14 cellular contexts compared by ENCODE assay signal in genomic region chr4:20289782-20290181, GRCh38. TPM values are rescaled to one million over a fixed set of nuclear protein-coding genes. Genes with fewer than 3 reads are reported as not detected.
DNase-seq lines count a peak whose midpoint lies in the region; TF ChIP-seq lines count a peak whose summit lies in the region.
"Had no signal": no experiment of that assay in that cellular context is flagged by ENCODE, and none has a peak within 500 bp of the region (broad histone marks: within the 10 kb centered on the region; RNA-seq: fewer than 3 reads in every experiment).

No MANE protein-coding gene starts in this region.

- no peaks in the 10 kb centered on the region for H3K27me3 Mint-ChIP-seq in MCF 10A (ENCODE audit: insufficient read depth, unreplicated experiment)
- H3K27me3 Mint-ChIP-seq: CD8-positive, alpha-beta memory T cell had no signal

- no peaks in the 10 kb centered on the region for H3K79me1 ChIP-seq in mesenchymal stem cell (replicated peaks; ENCODE audit: low read length, poor library complexity, severe bottlenecking)

- no peak overlapping the region for H2BK5ac ChIP-seq in mesenchymal stem cell (ENCODE audit: low read depth, low read length, poor library complexity, severe bottlenecking)

- no peak overlapping the region for H3K4me3 ChIP-seq in mammary epithelial cell (replicated peaks in 1 of 3; ENCODE audit: insufficient read depth in 1 of 3, low read depth in 2 of 3, low read length in 3 of 3)
- H3K4me3 ChIP-seq in esophagus squamous epithelium = no peak overlapping the region
- H3K4me3 ChIP-seq in mesenchymal stem cell (ENCODE audit: insufficient read depth in 1 of 2, low read depth in 1 of 2, low read length in 2 of 2) = no peak overlapping the region
- H3K4me3 ChIP-seq in colonic mucosa = no peak overlapping the region
- H3K4me3 ChIP-seq: BLaER1 had no signal

- peaks cover 7% of the 10 kb centered on the region for H3K4me1 Mint-ChIP-seq in MCF 10A (ENCODE audit: insufficient read depth, unreplicated experiment)
- H3K4me1 Mint-ChIP-seq: CD8-positive, alpha-beta memory T cell had no signal

- intact Hi-C loops in mammary epithelial cell (cut with micrococcal nuclease) (no loop called here), MCF 10A (cut with micrococcal nuclease) (no loop called here), esophagus squamous epithelium (cut with DNase I) (no loop called here), colonic mucosa (cut with DNase I) (no loop called here)

- no peaks in the 10 kb centered on the region for H3K79me2 ChIP-seq in mammary epithelial cell (ENCODE audit: insufficient read depth, low read length)

- no peaks in the 10 kb centered on the region for H4K20me1 ChIP-seq in mammary epithelial cell (ENCODE audit: insufficient read depth, low read length)
- H4K20me1 ChIP-seq: BLaER1 had no signal

- BruUV-seq in mammary epithelial cell (replicated peaks; lab: Mats Ljungman, UMichigan) (no TSS peak), MCF 10A (replicated peaks; lab: Mats Ljungman, UMichigan) (no TSS peak)

- no peaks in the 10 kb centered on the region for H3K9me3 Mint-ChIP-seq in MCF 10A (ENCODE audit: unreplicated experiment)

- H3K9me3 ChIP-seq in mammary epithelial cell (replicated peaks; ENCODE audit: insufficient read depth, low read length) (no peaks in the 10 kb centered on the region), esophagus squamous epithelium (no peaks in the 10 kb centered on the region), mesenchymal stem cell (ENCODE audit: control insufficient read depth, low read length) (no peaks in the 10 kb centered on the region), colonic mucosa (no peaks in the 10 kb centered on the region)
- H3K9me3 ChIP-seq: BLaER1, Caco-2 had no signal

- no peak overlapping the region for H2BK15ac ChIP-seq in mesenchymal stem cell (ENCODE audit: low read depth, poor library complexity, severe bottlenecking)

- no peak overlapping the region for H3K18ac ChIP-seq in mesenchymal stem cell (ENCODE audit: low read depth in 1 of 2, low read length in 2 of 2)

- dilution Hi-C loops in mammary epithelial cell (cut with HindIII; ENCODE audit: low sequenced_read_pairs) = no loop called here

- CTCF ChIA-PET in mammary epithelial cell (lab: Charles Lee; ENCODE audit: low non-redundant PET) (no interaction called here), MCF 10A (lab: Yijun Ruan, JAX) (interaction anchor here (0.7 to 1.1 kb wide), 3 partner anchors 41 to 981 kb away, joined by 3 to 4 read pairs (median 3); no protein-coding TSS in a partner anchor)

- H3K27ac Mint-ChIP-seq in MCF 10A (ENCODE audit: low read depth, unreplicated experiment) = no peak overlapping the region
- H3K27ac Mint-ChIP-seq: CD8-positive, alpha-beta memory T cell had no signal

- in situ Hi-C loops in mammary epithelial cell (cut with MboI; ENCODE audit: low sequenced_read_pairs in 2 of 2) = no loop called here

- no peak overlapping the region for H2AK5ac ChIP-seq in mesenchymal stem cell (ENCODE audit: low read length, severe bottlenecking)

- no peak overlapping the region for H3K4me3 Mint-ChIP-seq in MCF 10A (ENCODE audit: unreplicated experiment)
- H3K4me3 Mint-ChIP-seq: CD8-positive, alpha-beta memory T cell had no signal

- no peak overlapping the region for H2BK12ac ChIP-seq in mesenchymal stem cell (ENCODE audit: low read length in 2 of 2)

- H3K9ac ChIP-seq in mammary epithelial cell (ENCODE audit: insufficient read depth, low read length) (no peak overlapping the region), mesenchymal stem cell (ENCODE audit: low read length) (peak overlapping the region; percentile 35), colonic mucosa (ENCODE audit: low read depth in 2 of 2, low read length in 2 of 2) (no peak overlapping the region)
- H3K9ac ChIP-seq: BLaER1 had no signal

- no peak overlapping the region for H3K23ac ChIP-seq in mesenchymal stem cell (ENCODE audit: low read length in 2 of 2)

- no peaks in the 10 kb centered on the region for H3K27me3 ChIP-seq in mammary epithelial cell (ENCODE audit: insufficient read depth, low read length)
- H3K27me3 ChIP-seq in esophagus squamous epithelium = no peaks in the 10 kb centered on the region
- no peaks in the 10 kb centered on the region for H3K27me3 ChIP-seq in mesenchymal stem cell (ENCODE audit: control insufficient read depth in 1 of 2, insufficient read depth in 1 of 2, low read length in 2 of 2)
- H3K27me3 ChIP-seq in colonic mucosa = no peaks in the 10 kb centered on the region
- H3K27me3 ChIP-seq: BLaER1 had no signal

- H4K91ac ChIP-seq in mesenchymal stem cell (ENCODE audit: low read length) = no peak overlapping the region

- H3K4me1 ChIP-seq in mammary epithelial cell (ENCODE audit: insufficient read depth, low read length) (peaks cover 38% of the 10 kb centered on the region), esophagus squamous epithelium (peaks cover 0 to 22% (median 0%) of the 10 kb centered on the region in 3 donors), mesenchymal stem cell (ENCODE audit: control insufficient read depth, insufficient read depth, low read depth, low read length) (peaks cover 1% of the 10 kb centered on the region), colonic mucosa (no peaks in the 10 kb centered on the region)
- H3K4me1 ChIP-seq: BLaER1, Caco-2 had no signal

- 74% methylated on average over 3 of the region's 3 CpGs for WGBS in mammary epithelial cell (ENCODE audit: low coverage, missing lambda C conversion rate)
- 80% methylated on average over 3 of the region's 3 CpGs for WGBS in esophagus squamous epithelium, 2 donors
- WGBS in mesenchymal stem cell = 85% methylated on average over 3 of the region's 3 CpGs

- no peak overlapping the region for H3K4ac ChIP-seq in mesenchymal stem cell (ENCODE audit: low read depth in 1 of 2, low read length in 2 of 2)

- H3K4me2 ChIP-seq in mammary epithelial cell (ENCODE audit: insufficient read depth, low read depth, low read length) (peak overlapping the region; percentile 73), mesenchymal stem cell (ENCODE audit: low read length, poor library complexity, severe bottlenecking) (no peak overlapping the region)
- H3K4me2 ChIP-seq: BLaER1 had no signal

- H3K14ac ChIP-seq in mesenchymal stem cell (ENCODE audit: low read length in 2 of 2) = no peak overlapping the region

- DNase-seq in mammary epithelial cell = no peak
- no peak for DNase-seq in MCF 10A (ENCODE audit: unreplicated experiment)
- no peak for DNase-seq in esophagus squamous epithelium (lab: John Stamatoyannopoulos, UW)
- DNase-seq in mesenchymal stem cell = no peak
- no peak for DNase-seq in stimulated activated CD4-positive, alpha-beta T cell treated with anti-CD3 and anti-CD28 coated beads, Interleukin-4, amount 100 ng/mL, for 1 hour
- no peak for DNase-seq in activated CD8-positive, alpha-beta memory T cell treated with anti-CD3 and anti-CD28 coated beads, Interleukin-2, amount 50 U/mL, for 4 hours
- DNase-seq in colonic mucosa = no peak
- DNase-seq: 8988T; AML-193; Caco-2; CD8-positive, alpha-beta memory T cell; GF-D8 had no signal

- no peak overlapping the region for H2BK120ac ChIP-seq in mesenchymal stem cell (ENCODE audit: low read depth, low read length)

- H4K8ac ChIP-seq in mesenchymal stem cell (ENCODE audit: low read length) = no peak overlapping the region

- H3K36me3 Mint-ChIP-seq in MCF 10A (ENCODE audit: insufficient read depth, unreplicated experiment) = no peaks in the 10 kb centered on the region

- TF ChIP-seq CTCF in mammary epithelial cell (conservative IDR thresholded peaks at IDR 0.05 in 1 of 2, IDR thresholded peaks at IDR 0.05 in 1 of 2; ENCODE audit: extremely low read depth in 1 of 2, insufficient read depth in 1 of 2, low read depth in 1 of 2, low read length in 2 of 2) (no peak), MCF 10A (IDR thresholded peaks at IDR 0.05; ENCODE audit: unreplicated experiment) (no peak), esophagus squamous epithelium (IDR thresholded peaks at IDR 0.05) (no peak), colonic mucosa (IDR thresholded peaks at IDR 0.05) (no peak)

- TF ChIP-seq POLR2A in esophagus squamous epithelium (IDR thresholded peaks at IDR 0.05) = no peak

- peak overlapping the region; percentile 56 for H3K27ac ChIP-seq in mammary epithelial cell (ENCODE audit: insufficient read depth, low read depth, low read length)
- peak overlapping the region in 3 of 4 donors; percentile 9 to 80 (median 27) for H3K27ac ChIP-seq in esophagus squamous epithelium
- no peak overlapping the region for H3K27ac ChIP-seq in mesenchymal stem cell (ENCODE audit: low read length, poor library complexity, severe bottlenecking)
- no peak overlapping the region for H3K27ac ChIP-seq in colonic mucosa
- H3K27ac ChIP-seq: BLaER1 had no signal

- POLR2A ChIA-PET in MCF 10A (lab: Yijun Ruan, JAX) = no interaction called here

- H2AFZ ChIP-seq in mammary epithelial cell (ENCODE audit: low read depth, low read length) (peak overlapping the region; percentile 70), mesenchymal stem cell (ENCODE audit: low read depth, low read length) (no peak overlapping the region)

- H3K36me3 ChIP-seq in mammary epithelial cell (ENCODE audit: insufficient read depth, low read length) (no peaks in the 10 kb centered on the region), esophagus squamous epithelium (no peaks in the 10 kb centered on the region), mesenchymal stem cell (ENCODE audit: control insufficient read depth in 1 of 2, insufficient read depth in 2 of 2, low read depth in 1 of 2, low read length in 2 of 2) (no peaks in the 10 kb centered on the region), colonic mucosa (no peaks in the 10 kb centered on the region)
- H3K36me3 ChIP-seq: BLaER1 had no signal

RNA-seq across cellular contexts. Expression of gene SLIT2, which starts 38.1 kb away (rescaled TPM):
- total RNA-seq in mammary epithelial cell (1 to 10 TPM in 1 of 2 donors, under 1 TPM in 1; 0.17 to 4.2 TPM), MCF 10A (2022) (8.4 and 10.2 TPM in 2 replicates), esophagus squamous epithelium (10 to 100 TPM in 1 of 4 donors, 1 to 10 TPM in 3; 2.4 to 16.0 (median 4.7) TPM), colonic mucosa (1 to 10 TPM; 2.0 to 4.4 TPM)
- polyA plus RNA-seq in mammary epithelial cell = 1.9 TPM
- polyA minus RNA-seq in mammary epithelial cell = 4.9 TPM
- 19.2 TPM for polyA plus RNA-seq in mesenchymal stem cell (2013, experiment 1 of 2)
- polyA plus RNA-seq in mesenchymal stem cell (2013, experiment 2 of 2) = 18.7 TPM
- total RNA-seq: CD8-positive, alpha-beta memory T cell; HT-29 had no signal
- polyA plus RNA-seq: CD8-positive, alpha-beta memory T cell had no signal

Comparison
In these comparisons a context has a peak if more than half of its experiments do, and no peak if none do; other contexts are left out.
1. H3K27ac ChIP-seq: peak in mammary epithelial cell (single experiment) and esophagus squamous epithelium (3 of 4); none in mesenchymal stem cell (single experiment) and colonic mucosa (single experiment).